8 cellular contexts compared by ENCODE assay signal in genomic region chr12:116539905-116540482, GRCh38. TPM values are rescaled to one million over a fixed set of nuclear protein-coding genes. Genes with fewer than 3 reads are reported as not detected.
DNase-seq lines count a peak whose midpoint lies in the region; ATAC-seq, FAIRE-seq and TF ChIP-seq lines count a peak whose summit lies in the region.

No MANE protein-coding gene starts in this region.

- no peaks in the 10 kb centered on the region for H3K27me3 ChIP-seq in pancreas

- peaks cover 0 to 14% (median 0%) of the 10 kb centered on the region in 3 donors for H3K4me1 ChIP-seq in pancreas

- no peaks in the 10 kb centered on the region for H3K9me3 ChIP-seq in pancreas

- no peak for FAIRE-seq in pancreas (lab: Jason Lieb, UNC)

- no peak overlapping the region for H3K27ac ChIP-seq in pancreas

- intact Hi-C loops in pancreas (cut with DNase I), result no loop called here

- no peak for TF ChIP-seq CTCF in pancreas (IDR thresholded peaks at IDR 0.05)

- 11 to 13% methylated on average over 17 of the region's 17 CpGs for WGBS in pancreas, 2 donors

- no peak overlapping the region for H3K4me3 ChIP-seq in pancreas

- DNase-seq in EL (peak; percentile 58), NCI-H82 (lab: John Stamatoyannopoulos, UW) (peak; percentile 100), fibroblast of gingiva (ENCODE audit: low read depth) (peak; percentile 63), pancreas (peak in 4 of 6 donors; percentile 32 to 57 (median 50)), COR-L47 (lab: John Stamatoyannopoulos, UW) (no peak)
- no peak for DNase-seq in activated naive CD4-positive, alpha-beta T cell (lab: John Stamatoyannopoulos, UW)

- H3K36me3 ChIP-seq in pancreas, result no peaks in the 10 kb centered on the region

- ATAC-seq in pancreas (peak; percentile 47 to 71 (median 67)), HG02840 (IDR thresholded peaks at IDR 0.05; ENCODE audit: low FRiP score, unreplicated experiment) (no peak), GM21367 (IDR thresholded peaks at IDR 0.05; ENCODE audit: unreplicated experiment) (no peak)

RNA-seq across cellular contexts. Expression of gene MAP1LC3B2, which starts 19.2 kb away (rescaled TPM):
- total RNA-seq in pancreas, result under 1 TPM in 4 of 6 donors, not detected in 2; 0.49 to 0.92 (median 0.65) TPM
- 1 to 10 TPM in 1 of 2 donors, under 1 TPM in 1; 0.68 to 1.8 TPM for polyA plus RNA-seq in pancreas

Comparison
In these comparisons a context has a peak if more than half of its experiments do, and no peak if none do; other contexts are left out.
1. DNase-seq: peak in EL (single experiment), NCI-H82 (single experiment), fibroblast of gingiva (single experiment) and pancreas (4 of 6); none in activated naive CD4-positive, alpha-beta T cell (0 of 4) and COR-L47 (single experiment).
2. ATAC-seq: peak in pancreas (4 of 4); none in HG02840 (single experiment) and GM21367 (single experiment).